ENCODE assay signal across 24 cellular contexts in genomic region chr2:179140546-179140945, GRCh38.
"Had no signal": no experiment of that assay in that cellular context is flagged by ENCODE, and none has a peak within 500 bp of the region (broad histone marks: within the 10 kb centered on the region; RNA-seq: fewer than 3 reads in every experiment).

No MANE protein-coding gene starts in this region.

- DNase-seq: activated CD4-positive, alpha-beta memory T cell treated with anti-CD3 and anti-CD28 coated beads for 36 hours; activated CD4-positive, alpha-beta T cell treated with anti-CD3 and anti-CD28 coated beads, Interleukin-2, amount 10 ng/mL, durations not matched to agents 7 days and 5 days; activated CD8-positive, alpha-beta memory T cell treated with anti-CD3 and anti-CD28 coated beads, Interleukin-2, amount 50 U/mL, for 4 hours; activated gamma-delta T cell; activated naive CD4-positive, alpha-beta T cell treated with anti-CD3 and anti-CD28 coated beads for 36 hours; activated T-cell treated with anti-CD3 and anti-CD28 coated beads, Interleukin-2, amount 50 U/mL, for 48 hours; amygdala; cerebellar nuclear complex; NCI-H1105; NCI-H1417 treated with DMSO at 0.1 percent for 48 hours; NCI-H187 treated with DMSO at 0.1 percent for 48 hours; NCI-H2081; NCI-H345; NCI-H524 treated with DMSO at 0.1 percent for 48 hours; Peyer's patch; RPMI8226; SHP77 treated with DMSO at 0.1 percent for 48 hours; SK-N-SH had no signal

- H3K27ac Mint-ChIP-seq: activated CD4-positive, alpha-beta memory T cell treated with anti-CD3 and anti-CD28 coated beads for 36 hours; activated CD4-positive, alpha-beta T cell treated with anti-CD3 and anti-CD28 coated beads, Interleukin-2, amount 10 ng/mL, durations not matched to agents 7 days and 5 days; activated naive CD4-positive, alpha-beta T cell treated with anti-CD3 and anti-CD28 coated beads for 36 hours; activated naive CD8-positive, alpha-beta T cell; activated T-helper 2 cell treated with anti-CD3 and anti-CD28 coated beads, Interferon-gamma antibody, Interleukin-2, Interleukin-4, amounts not matched to agents 10 μg/mL and 5 μg/mL and 100 μg/mL, durations not matched to agents 14 hours and 24 hours and 36 hours; brain; T-helper 1 cell treated with Interleukin-12 subunit alpha and Interleukin-12 subunit beta and Interleukin-4 antibody, amounts not matched to agents 30 μg/mL and 1 μg/mL, for 36 hours; T-helper 2 cell treated with Interferon-gamma antibody and Interleukin-4, amounts not matched to agents 5 μg/mL and 100 μg/mL, for 36 hours had no signal

- H3K27me3 Mint-ChIP-seq: activated CD4-positive, alpha-beta memory T cell treated with anti-CD3 and anti-CD28 coated beads for 36 hours; activated CD4-positive, alpha-beta T cell treated with anti-CD3 and anti-CD28 coated beads, Interleukin-2, amount 10 ng/mL, durations not matched to agents 7 days and 5 days; activated naive CD8-positive, alpha-beta T cell; brain had no signal

- H3K4me1 Mint-ChIP-seq: activated CD4-positive, alpha-beta T cell treated with anti-CD3 and anti-CD28 coated beads, Interleukin-2, amount 10 ng/mL, durations not matched to agents 7 days and 5 days had no signal

- H3K4me3 Mint-ChIP-seq: activated CD4-positive, alpha-beta memory T cell treated with anti-CD3 and anti-CD28 coated beads for 36 hours; activated CD4-positive, alpha-beta T cell treated with anti-CD3 and anti-CD28 coated beads, Interleukin-2, amount 10 ng/mL, durations not matched to agents 7 days and 5 days; activated naive CD4-positive, alpha-beta T cell treated with anti-CD3 and anti-CD28 coated beads for 36 hours; activated naive CD8-positive, alpha-beta T cell; brain; T-helper 1 cell treated with Interleukin-12 subunit alpha and Interleukin-12 subunit beta and Interleukin-4 antibody, amounts not matched to agents 30 μg/mL and 1 μg/mL, for 36 hours; T-helper 2 cell treated with Interferon-gamma antibody and Interleukin-4, amounts not matched to agents 5 μg/mL and 100 μg/mL, for 36 hours had no signal

- H3K36me3 Mint-ChIP-seq: activated CD4-positive, alpha-beta memory T cell treated with anti-CD3 and anti-CD28 coated beads for 36 hours; activated naive CD8-positive, alpha-beta T cell had no signal

- H3K9me3 Mint-ChIP-seq: activated CD4-positive, alpha-beta memory T cell treated with anti-CD3 and anti-CD28 coated beads for 36 hours; activated CD4-positive, alpha-beta T cell treated with anti-CD3 and anti-CD28 coated beads, Interleukin-2, amount 10 ng/mL, durations not matched to agents 7 days and 5 days; activated naive CD4-positive, alpha-beta T cell treated with anti-CD3 and anti-CD28 coated beads for 36 hours; activated T-helper 2 cell treated with anti-CD3 and anti-CD28 coated beads, Interferon-gamma antibody, Interleukin-2, Interleukin-4, amounts not matched to agents 10 μg/mL and 5 μg/mL and 100 μg/mL, durations not matched to agents 14 hours and 24 hours and 36 hours; brain; T-helper 1 cell treated with Interleukin-12 subunit alpha and Interleukin-12 subunit beta and Interleukin-4 antibody, amounts not matched to agents 30 μg/mL and 1 μg/mL, for 36 hours; T-helper 2 cell treated with Interferon-gamma antibody and Interleukin-4, amounts not matched to agents 5 μg/mL and 100 μg/mL, for 36 hours had no signal

- ATAC-seq: K562 had no signal
